In genomic region chr6:84521419-84522001, GRCh38 we compare ENCODE assay signal across 18 cellular contexts.
DNase-seq lines count a peak whose midpoint lies in the region; ATAC-seq and TF ChIP-seq lines count a peak whose summit lies in the region.
"Had no signal": no experiment of that assay in that cellular context is flagged by ENCODE, and none has a peak within 500 bp of the region (broad histone marks: within the 10 kb centered on the region; RNA-seq: fewer than 3 reads in every experiment).

No MANE protein-coding gene starts in this region.

- no peaks in the 10 kb centered on the region for H3K27me3 ChIP-seq in SK-N-SH (ENCODE audit: insufficient read depth)
- H3K27me3 ChIP-seq in testis, result no peaks in the 10 kb centered on the region

- 6% methylated on average over 1 of the region's 1 CpG for WGBS in SK-N-SH (ENCODE audit: low lambda C conversion rate)
- WGBS in testis, 2 donors, result 19 to 35% methylated on average over 1 of the region's 1 CpG

- H3K4me1 Mint-ChIP-seq in chondrocyte (ENCODE audit: low read depth), result peaks cover 37% of the 10 kb centered on the region
- H3K4me1 Mint-ChIP-seq: B cell; CD4-positive, CD25-positive, alpha-beta regulatory T cell had no signal

- no peak overlapping the region for H3K9ac ChIP-seq in SK-N-SH

- H3K27ac ChIP-seq in SK-N-SH (ENCODE audit: low read depth in 2 of 2, low read length in 1 of 2) (no peak overlapping the region; a peak in 1 of 4 replicates), testis (no peak overlapping the region)

- intact Hi-C loops in sciatic nerve (cut with DNase I) (no loop called here), testis (cut with DNase I; ENCODE audit: low total_unique reads) (no loop called here)

- no peaks in the 10 kb centered on the region for H3K9me3 ChIP-seq in SK-N-SH
- H3K9me3 ChIP-seq in testis, result no peaks in the 10 kb centered on the region

- H3K4me1 ChIP-seq in SK-N-SH (ENCODE audit: control insufficient read depth in 1 of 2, insufficient read depth in 2 of 2, low read depth in 1 of 2, low read length in 1 of 2) (0 out of 4 replicates have a peak, but pooled peaks cover 0 to 4% of the 10 kb centered on the region in 2 experiments), testis (no peaks in the 10 kb centered on the region)

- H3K9me3 Mint-ChIP-seq in chondrocyte (ENCODE audit: low read depth), result no peaks in the 10 kb centered on the region
- H3K9me3 Mint-ChIP-seq: H9 had no signal

- DNase-seq in Caki2 (ENCODE audit: low read depth), result peak; percentile 28
- DNase-seq in SK-N-SH, result no peak
- peak; percentile 23 for DNase-seq in fibroblast of villous mesenchyme (ENCODE audit: low read depth)
- DNase-seq in sciatic nerve (ENCODE audit: low spot score), result no peak
- no peak for DNase-seq in testis
- no peak for DNase-seq in activated effector memory CD4-positive, alpha-beta T cell treated with anti-CD3 and anti-CD28 coated beads, Interleukin-2, amount 50 U/mL, for 16 hours
- DNase-seq in chondrocyte (ENCODE audit: low spot score), result no peak
- DNase-seq: Calu3; CD4-positive, CD25-positive, alpha-beta regulatory T cell; H9; NCI-H1436 treated with DMSO at 0.1 percent for 48 hours; NCI-H2029 treated with DMSO at 0.1 percent for 48 hours; NCI-H2171 treated with DMSO at 0.1 percent for 48 hours; NCI-H524 had no signal

- H3K4me3 Mint-ChIP-seq in chondrocyte (ENCODE audit: unreplicated experiment), result no peak overlapping the region
- H3K4me3 Mint-ChIP-seq: B cell; CD4-positive, CD25-positive, alpha-beta regulatory T cell; H9 had no signal

- H2AFZ ChIP-seq in SK-N-SH (ENCODE audit: low read depth), result no peak overlapping the region

- no peak for TF ChIP-seq EP300 in SK-N-SH (IDR thresholded peaks at IDR 0.05; ENCODE audit: borderline replicate concordance in 1 of 2, low read depth in 1 of 2, low read length in 1 of 2)

- H3K27ac Mint-ChIP-seq in chondrocyte (ENCODE audit: unreplicated experiment), result no peak overlapping the region
- H3K27ac Mint-ChIP-seq: B cell; CD4-positive, CD25-positive, alpha-beta regulatory T cell; H9 had no signal

- POLR2A ChIA-PET in SK-N-SH (lab: Yijun Ruan, JAX), result no interaction called here

- peak overlapping the region; percentile 40; the same call in 1 of the 2 replicates for H3K4me2 ChIP-seq in SK-N-SH

- H3K36me3 ChIP-seq in SK-N-SH (replicated peaks in 1 of 2; ENCODE audit: control insufficient read depth in 1 of 2, insufficient read depth in 2 of 2, low read length in 1 of 2), result no peaks in the 10 kb centered on the region
- no peaks in the 10 kb centered on the region for H3K36me3 ChIP-seq in testis (ENCODE audit: low read depth, missing control alignments)

- no peak for TF ChIP-seq RAD21 in SK-N-SH (IDR thresholded peaks at IDR 0.05; ENCODE audit: low read length)

- H3K4me3 ChIP-seq in SK-N-SH (ENCODE audit: low read depth in 2 of 2, low read length in 1 of 2), result no peak overlapping the region
- no peak overlapping the region for H3K4me3 ChIP-seq in fibroblast of villous mesenchyme (ENCODE audit: low read depth, low read length)
- no peak overlapping the region for H3K4me3 ChIP-seq in testis
- H3K4me3 ChIP-seq: K562 had no signal

- no peak for TF ChIP-seq POLR2A in testis (IDR thresholded peaks at IDR 0.05)

- peak; percentile 71 for ATAC-seq in sciatic nerve
- ATAC-seq in HG02571 (IDR thresholded peaks at IDR 0.05; ENCODE audit: unreplicated experiment), result no peak
- ATAC-seq: K562, Panc1 had no signal

- no peaks in the 10 kb centered on the region for H3K79me2 ChIP-seq in SK-N-SH (ENCODE audit: insufficient read depth)

- CTCF ChIA-PET in SK-N-SH (lab: Yijun Ruan, JAX), result no interaction called here

- peaks cover under 1% of the 10 kb centered on the region for H3K36me3 Mint-ChIP-seq in chondrocyte (ENCODE audit: low read depth)
- H3K36me3 Mint-ChIP-seq: CD4-positive, CD25-positive, alpha-beta regulatory T cell had no signal

- no peaks in the 10 kb centered on the region for H4K20me1 ChIP-seq in SK-N-SH (ENCODE audit: insufficient read depth)

- no peak for TF ChIP-seq CTCF in SK-N-SH (IDR thresholded peaks at IDR 0.05)
- no peak for TF ChIP-seq CTCF in fibroblast of villous mesenchyme (IDR thresholded peaks at IDR 0.05; ENCODE audit: insufficient read depth, low read depth, low read length)
- no peak for TF ChIP-seq CTCF in testis (IDR thresholded peaks at IDR 0.05)
- TF ChIP-seq CTCF in chondrocyte (IDR thresholded peaks at IDR 0.05), result no peak

- H3K27me3 Mint-ChIP-seq in chondrocyte (ENCODE audit: low read depth), result no peaks in the 10 kb centered on the region
- H3K27me3 Mint-ChIP-seq: B cell; CD4-positive, CD25-positive, alpha-beta regulatory T cell had no signal

- in situ Hi-C loops in Caki2 (cut with HindIII; ENCODE audit: low pct_unique_long_range_greater_than_20kb, low sequenced_read_pairs), result no loop called here

- no peaks in the 10 kb centered on the region for H3F3A ChIP-seq in SK-N-SH (replicated peaks; ENCODE audit: insufficient read depth)

- no peaks in the 10 kb centered on the region for H3K9me2 ChIP-seq in SK-N-SH

TF ChIP-seq in SK-N-SH, 30 proteins besides CTCF, POLR2A, EP300 and RAD21:
- TF ChIP-seq TCF12 (IDR thresholded peaks at IDR 0.05) (no peak), TAF1 (IDR thresholded peaks at IDR 0.05; ENCODE audit: borderline replicate concordance, low read depth, low read length) (no peak), ZBTB33 (IDR thresholded peaks at IDR 0.05; ENCODE audit: borderline replicate concordance, low read depth) (no peak), RXRA (IDR thresholded peaks at IDR 0.05; ENCODE audit: borderline replicate concordance, low read depth) (no peak), USF2 (IDR thresholded peaks at IDR 0.05; ENCODE audit: borderline replicate concordance, low read depth, low read length) (no peak), RFX5 (IDR thresholded peaks at IDR 0.05; ENCODE audit: low read length) (no peak), REST (IDR thresholded peaks at IDR 0.05; ENCODE audit: low read depth, low read length) (no peak), FOXM1 (IDR thresholded peaks at IDR 0.05; ENCODE audit: low read depth) (no peak)

Comparison
In these comparisons a context has a peak if more than half of its experiments do, and no peak if none do; other contexts are left out.
1. DNase-seq: peak in Caki2 (single experiment) and fibroblast of villous mesenchyme (single experiment); none in SK-N-SH (single experiment), sciatic nerve (single experiment), testis (single experiment), activated effector memory CD4-positive, alpha-beta T cell treated with anti-CD3 and anti-CD28 coated beads, Interleukin-2, amount 50 U/mL, for 16 hours (single experiment) and chondrocyte (single experiment).